In the genomic region with DNA sequence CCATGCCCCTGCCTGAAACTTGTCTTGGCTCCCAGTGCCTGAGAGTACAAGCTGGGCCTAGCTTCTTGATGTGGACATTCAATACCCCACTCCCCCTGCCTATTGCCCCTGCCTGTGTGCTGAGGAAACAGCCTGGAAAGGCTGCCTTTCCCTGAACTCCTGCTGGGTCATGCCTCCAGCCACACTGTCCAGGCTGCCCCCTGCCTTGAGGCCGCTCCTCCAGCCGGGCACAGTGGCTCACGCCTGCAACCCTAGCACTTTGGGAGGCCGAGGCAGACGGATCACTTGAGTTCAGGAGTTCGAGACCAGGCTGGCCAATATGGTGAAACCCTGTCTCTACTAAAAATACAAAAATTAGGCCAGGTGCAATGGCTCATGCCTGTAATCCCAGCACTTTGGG, we compare ENCODE assay signal across 1 cellular context.
TF ChIP-seq lines count a peak whose summit lies in the region.

No MANE protein-coding gene starts in this region.

TF ChIP-seq in WTC11, 78 proteins besides CTCF, POLR2A, EP300 and RAD21 (continued from another document):
- TF ChIP-seq, protein P1, sequence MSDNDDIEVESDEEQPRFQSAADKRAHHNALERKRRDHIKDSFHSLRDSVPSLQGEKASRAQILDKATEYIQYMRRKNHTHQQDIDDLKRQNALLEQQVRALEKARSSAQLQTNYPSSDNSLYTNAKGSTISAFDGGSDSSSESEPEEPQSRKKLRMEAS (CRISPR knock-in tag; IDR thresholded peaks at IDR 0.05): no peak
- TF ChIP-seq TEAD4 (CRISPR knock-in tag; IDR thresholded peaks at IDR 0.05) (no peak), FOXJ3 (CRISPR knock-in tag; IDR thresholded peaks at IDR 0.05; ENCODE audit: borderline replicate concordance) (no peak), GABPB1 (CRISPR knock-in tag; IDR thresholded peaks at IDR 0.05) (no peak), MYBL2 (CRISPR knock-in tag; IDR thresholded peaks at IDR 0.05) (no peak)
- TF ChIP-seq, protein P2, sequence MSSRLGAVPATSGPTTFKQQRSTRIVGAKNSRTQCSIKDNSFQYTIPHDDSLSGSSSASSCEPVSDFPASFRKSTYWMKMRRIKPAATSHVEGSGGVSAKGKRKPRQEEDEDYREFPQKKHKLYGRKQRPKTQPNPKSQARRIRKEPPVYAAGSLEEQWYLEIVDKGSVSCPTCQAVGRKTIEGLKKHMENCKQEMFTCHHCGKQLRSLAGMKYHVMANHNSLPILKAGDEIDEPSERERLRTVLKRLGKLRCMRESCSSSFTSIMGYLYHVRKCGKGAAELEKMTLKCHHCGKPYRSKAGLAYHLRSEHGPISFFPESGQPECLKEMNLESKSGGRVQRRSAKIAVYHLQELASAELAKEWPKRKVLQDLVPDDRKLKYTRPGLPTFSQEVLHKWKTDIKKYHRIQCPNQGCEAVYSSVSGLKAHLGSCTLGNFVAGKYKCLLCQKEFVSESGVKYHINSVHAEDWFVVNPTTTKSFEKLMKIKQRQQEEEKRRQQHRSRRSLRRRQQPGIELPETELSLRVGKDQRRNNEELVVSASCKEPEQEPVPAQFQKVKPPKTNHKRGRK (CRISPR knock-in tag; IDR thresholded peaks at IDR 0.05; ENCODE audit: borderline replicate concordance): no peak
- TF ChIP-seq, protein P3, sequence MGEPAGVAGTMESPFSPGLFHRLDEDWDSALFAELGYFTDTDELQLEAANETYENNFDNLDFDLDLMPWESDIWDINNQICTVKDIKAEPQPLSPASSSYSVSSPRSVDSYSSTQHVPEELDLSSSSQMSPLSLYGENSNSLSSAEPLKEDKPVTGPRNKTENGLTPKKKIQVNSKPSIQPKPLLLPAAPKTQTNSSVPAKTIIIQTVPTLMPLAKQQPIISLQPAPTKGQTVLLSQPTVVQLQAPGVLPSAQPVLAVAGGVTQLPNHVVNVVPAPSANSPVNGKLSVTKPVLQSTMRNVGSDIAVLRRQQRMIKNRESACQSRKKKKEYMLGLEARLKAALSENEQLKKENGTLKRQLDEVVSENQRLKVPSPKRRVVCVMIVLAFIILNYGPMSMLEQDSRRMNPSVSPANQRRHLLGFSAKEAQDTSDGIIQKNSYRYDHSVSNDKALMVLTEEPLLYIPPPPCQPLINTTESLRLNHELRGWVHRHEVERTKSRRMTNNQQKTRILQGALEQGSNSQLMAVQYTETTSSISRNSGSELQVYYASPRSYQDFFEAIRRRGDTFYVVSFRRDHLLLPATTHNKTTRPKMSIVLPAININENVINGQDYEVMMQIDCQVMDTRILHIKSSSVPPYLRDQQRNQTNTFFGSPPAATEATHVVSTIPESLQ (CRISPR knock-in tag; IDR thresholded peaks at IDR 0.05): no peak
- TF ChIP-seq, protein P4, sequence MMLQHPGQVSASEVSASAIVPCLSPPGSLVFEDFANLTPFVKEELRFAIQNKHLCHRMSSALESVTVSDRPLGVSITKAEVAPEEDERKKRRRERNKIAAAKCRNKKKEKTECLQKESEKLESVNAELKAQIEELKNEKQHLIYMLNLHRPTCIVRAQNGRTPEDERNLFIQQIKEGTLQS (CRISPR knock-in tag; conservative IDR thresholded peaks at IDR 0.05): no peak
